In genomic region chr7:112182749-112183148, GRCh38 we compare ENCODE assay signal across 20 cellular contexts. TPM values are rescaled to one million over a fixed set of nuclear protein-coding genes. Genes with fewer than 3 reads are reported as not detected.
DNase-seq lines count a peak whose midpoint lies in the region; ATAC-seq and TF ChIP-seq lines count a peak whose summit lies in the region.
"Had no signal": no experiment of that assay in that cellular context is flagged by ENCODE, and none has a peak within 500 bp of the region (broad histone marks: within the 10 kb centered on the region; RNA-seq: fewer than 3 reads in every experiment).

No MANE protein-coding gene starts in this region.

- H3K27ac Mint-ChIP-seq in naive thymus-derived CD4-positive, alpha-beta T cell: no peak overlapping the region
- H3K27ac Mint-ChIP-seq: CD4-positive, alpha-beta T cell; stimulated activated memory B cell treated with anti-CD40 and anti-IgM and Interleukin-4, amounts not matched to agents 10 μg/mL and 1 μg/mL and 100 μg/mL, for 72 hours had no signal

- H3K18ac ChIP-seq in mesenchymal stem cell (ENCODE audit: low read depth in 1 of 2, low read length in 2 of 2): peak overlapping the region in 1 of 2 experiments; percentile 18

- no peaks in the 10 kb centered on the region for H3F3A ChIP-seq in SK-N-SH (replicated peaks; ENCODE audit: insufficient read depth)

- H2BK5ac ChIP-seq in mesenchymal stem cell (ENCODE audit: low read depth, low read length, poor library complexity, severe bottlenecking): no peak overlapping the region

- H3K79me2 ChIP-seq in SK-N-SH (ENCODE audit: insufficient read depth): no peaks in the 10 kb centered on the region

- ATAC-seq in SK-N-SH treated with all-trans-retinoic acid at 6 μM for 48 hours: no peak; the same call in 2 of the 3 replicates
- peak; percentile 76 to 82 (median 79) for ATAC-seq in heart left ventricle
- no peak for ATAC-seq in naive thymus-derived CD4-positive, alpha-beta T cell
- ATAC-seq in GM21825 (IDR thresholded peaks at IDR 0.05; ENCODE audit: unreplicated experiment): no peak
- ATAC-seq in HG02610 (IDR thresholded peaks at IDR 0.05; ENCODE audit: unreplicated experiment): no peak
- ATAC-seq: activated CD4-positive, CD25-positive, alpha-beta regulatory T cell treated with anti-CD3 and anti-CD28 coated beads, Interleukin-2, amount 50 U/mL, for 24 hours had no signal

- intact Hi-C loops in heart left ventricle (cut with DNase I): loop anchor here in 1 of 10 donors (2.0 kb wide), 1 partner anchor 20 kb away; no protein-coding TSS in a partner anchor
- intact Hi-C loops in thyroid gland (cut with DNase I): no loop called here
- intact Hi-C loops in naive thymus-derived CD4-positive, alpha-beta T cell (cut with micrococcal nuclease): no loop called here

- CTCF ChIA-PET in SK-N-SH (lab: Yijun Ruan, JAX): interaction anchor here (1.0 to 1.8 kb wide), 4 partner anchors 9 to 47 kb away, joined by 3 to 7 read pairs (median 4); no protein-coding TSS in a partner anchor
- CTCF ChIA-PET in naive thymus-derived CD4-positive, alpha-beta T cell (lab: Charles Lee): no interaction called here

- H3K36me3 ChIP-seq in SK-N-SH (replicated peaks in 1 of 2; ENCODE audit: control insufficient read depth in 1 of 2, insufficient read depth in 2 of 2, low read length in 1 of 2) (no peaks in the 10 kb centered on the region), heart left ventricle (no peaks in the 10 kb centered on the region), mesenchymal stem cell (ENCODE audit: control insufficient read depth in 1 of 2, insufficient read depth in 2 of 2, low read depth in 1 of 2, low read length in 2 of 2) (no peaks in the 10 kb centered on the region), thyroid gland (no peaks in the 10 kb centered on the region)
- H3K36me3 ChIP-seq in naive thymus-derived CD4-positive, alpha-beta T cell (ENCODE audit: control insufficient read depth in 2 of 3, insufficient read depth in 3 of 3, low read length in 3 of 3): no peaks in the 10 kb centered on the region
- H3K36me3 ChIP-seq: ascending aorta, upper lobe of left lung had no signal

- H3K9ac ChIP-seq in SK-N-SH (no peak overlapping the region), mesenchymal stem cell (ENCODE audit: low read length) (no peak overlapping the region)
- H3K9ac ChIP-seq: KMS-11 had no signal

- H3K9me3 Mint-ChIP-seq in naive thymus-derived CD4-positive, alpha-beta T cell: no peaks in the 10 kb centered on the region
- H3K9me3 Mint-ChIP-seq: CD4-positive, alpha-beta T cell; stimulated activated memory B cell treated with anti-CD40 and anti-IgM and Interleukin-4, amounts not matched to agents 10 μg/mL and 1 μg/mL and 100 μg/mL, for 72 hours had no signal

- no peaks in the 10 kb centered on the region for H3K9me3 ChIP-seq in SK-N-SH
- no peaks in the 10 kb centered on the region for H3K9me3 ChIP-seq in heart left ventricle
- H3K9me3 ChIP-seq in mesenchymal stem cell (ENCODE audit: control insufficient read depth, low read length): no peaks in the 10 kb centered on the region
- no peaks in the 10 kb centered on the region for H3K9me3 ChIP-seq in thyroid gland
- H3K9me3 ChIP-seq in naive thymus-derived CD4-positive, alpha-beta T cell (ENCODE audit: control insufficient read depth in 2 of 3, low read length in 3 of 3): no peaks in the 10 kb centered on the region
- H3K9me3 ChIP-seq: A549, ascending aorta, upper lobe of left lung had no signal

- no peak for TF ChIP-seq CTCF in SK-N-SH (IDR thresholded peaks at IDR 0.05)
- TF ChIP-seq CTCF in heart left ventricle (IDR thresholded peaks at IDR 0.05): no peak
- no peak for TF ChIP-seq CTCF in thyroid gland (IDR thresholded peaks at IDR 0.05)

- WGBS in SK-N-SH (ENCODE audit: low lambda C conversion rate): 71% methylated on average over 5 of the region's 5 CpGs
- WGBS in heart left ventricle, 4 donors: 44 to 52% (median 48%) methylated on average over 4 to 5 of the region's 5 CpGs
- WGBS in mesenchymal stem cell: 75% methylated on average over 5 of the region's 5 CpGs
- WGBS in thyroid gland, 2 donors: 63 to 75% methylated on average over 5 of the region's 5 CpGs

- H3K14ac ChIP-seq in mesenchymal stem cell (ENCODE audit: low read length in 2 of 2): no peak overlapping the region

- H2AFZ ChIP-seq in SK-N-SH (ENCODE audit: low read depth) (no peak overlapping the region), mesenchymal stem cell (ENCODE audit: low read depth, low read length) (no peak overlapping the region)

- no peak for TF ChIP-seq RAD21 in SK-N-SH (IDR thresholded peaks at IDR 0.05; ENCODE audit: low read length)

- H3K4me1 ChIP-seq in SK-N-SH (ENCODE audit: control insufficient read depth in 1 of 2, insufficient read depth in 2 of 2, low read depth in 1 of 2, low read length in 1 of 2) (peaks cover 0 to 21% of the 10 kb centered on the region in 2 experiments; a peak in 2 of 4 replicates), heart left ventricle (peaks cover 7 to 64% (median 48%) of the 10 kb centered on the region in 12 donors), mesenchymal stem cell (ENCODE audit: control insufficient read depth, insufficient read depth, low read depth, low read length) (peaks cover 9% of the 10 kb centered on the region), thyroid gland (peaks cover 0 to 4% of the 10 kb centered on the region in 2 donors)
- no peaks in the 10 kb centered on the region for H3K4me1 ChIP-seq in naive thymus-derived CD4-positive, alpha-beta T cell (ENCODE audit: control insufficient read depth in 2 of 2, insufficient read depth in 2 of 2, low read length in 2 of 2)

- DNase-seq in SK-N-SH (peak; percentile 46), heart left ventricle (peak; percentile 46 to 81 (median 72)), mesenchymal stem cell (no peak), thyroid gland (peak; percentile 12 to 26)
- DNase-seq in naive thymus-derived CD4-positive, alpha-beta T cell: no peak
- DNase-seq: activated CD8-positive, alpha-beta memory T cell treated with anti-CD3 and anti-CD28 coated beads, Interleukin-2, amount 50 U/mL, for 4 hours; activated gamma-delta T cell; CD4-positive, alpha-beta T cell; NCI-H1417 had no signal

- H3K79me1 ChIP-seq in mesenchymal stem cell (replicated peaks; ENCODE audit: low read length, poor library complexity, severe bottlenecking): peaks cover 22% of the 10 kb centered on the region

- H3K27me3 Mint-ChIP-seq in naive thymus-derived CD4-positive, alpha-beta T cell: peaks cover 6 to 20% (median 17%) of the 10 kb centered on the region in 5 donors
- H3K27me3 Mint-ChIP-seq: stimulated activated memory B cell treated with anti-CD40 and anti-IgM and Interleukin-4, amounts not matched to agents 10 μg/mL and 1 μg/mL and 100 μg/mL, for 72 hours had no signal

- no peak overlapping the region for H2BK15ac ChIP-seq in mesenchymal stem cell (ENCODE audit: low read depth, poor library complexity, severe bottlenecking)

- no peak overlapping the region for H3K27ac ChIP-seq in SK-N-SH (ENCODE audit: low read depth in 2 of 2, low read length in 1 of 2)
- peak overlapping the region in 6 of 12 donors; percentile 5 to 37 (median 14) for H3K27ac ChIP-seq in heart left ventricle
- H3K27ac ChIP-seq in mesenchymal stem cell (ENCODE audit: low read length, poor library complexity, severe bottlenecking): no peak overlapping the region
- H3K27ac ChIP-seq in thyroid gland: no peak overlapping the region
- no peak overlapping the region for H3K27ac ChIP-seq in naive thymus-derived CD4-positive, alpha-beta T cell (ENCODE audit: low read depth, low read length)
- H3K27ac ChIP-seq: A549, ascending aorta, coronary artery, HL-60, KMS-11 had no signal

- no peaks in the 10 kb centered on the region for H3K36me3 Mint-ChIP-seq in naive thymus-derived CD4-positive, alpha-beta T cell
- H3K36me3 Mint-ChIP-seq: stimulated activated memory B cell treated with anti-CD40 and anti-IgM and Interleukin-4, amounts not matched to agents 10 μg/mL and 1 μg/mL and 100 μg/mL, for 72 hours had no signal

- H3K4me3 ChIP-seq in SK-N-SH (ENCODE audit: low read depth in 2 of 2, low read length in 1 of 2) (no peak overlapping the region), heart left ventricle (no peak overlapping the region), mesenchymal stem cell (ENCODE audit: insufficient read depth in 1 of 2, low read depth in 1 of 2, low read length in 2 of 2) (no peak overlapping the region), thyroid gland (replicated peaks in 1 of 3) (no peak overlapping the region)
- H3K4me3 ChIP-seq in naive thymus-derived CD4-positive, alpha-beta T cell (ENCODE audit: low read length): no peak overlapping the region
- H3K4me3 ChIP-seq: A549, ascending aorta, coronary artery, upper lobe of left lung had no signal

- H3K4me1 Mint-ChIP-seq in naive thymus-derived CD4-positive, alpha-beta T cell: no peaks in the 10 kb centered on the region
- H3K4me1 Mint-ChIP-seq: stimulated activated memory B cell treated with anti-CD40 and anti-IgM and Interleukin-4, amounts not matched to agents 10 μg/mL and 1 μg/mL and 100 μg/mL, for 72 hours had no signal

- H2AK5ac ChIP-seq in mesenchymal stem cell (ENCODE audit: low read length, severe bottlenecking): no peak overlapping the region

- peak overlapping the region; percentile 4 for H4K91ac ChIP-seq in mesenchymal stem cell (ENCODE audit: low read length)

- no peaks in the 10 kb centered on the region for H3K27me3 ChIP-seq in SK-N-SH (ENCODE audit: insufficient read depth)
- no peaks in the 10 kb centered on the region for H3K27me3 ChIP-seq in heart left ventricle
- no peaks in the 10 kb centered on the region for H3K27me3 ChIP-seq in mesenchymal stem cell (ENCODE audit: control insufficient read depth in 1 of 2, insufficient read depth in 1 of 2, low read length in 2 of 2)
- H3K27me3 ChIP-seq in thyroid gland: no peaks in the 10 kb centered on the region
- peaks cover 0 to 4% of the 10 kb centered on the region in 2 donors for H3K27me3 ChIP-seq in naive thymus-derived CD4-positive, alpha-beta T cell (ENCODE audit: control insufficient read depth in 2 of 2, insufficient read depth in 2 of 2, low read length in 2 of 2)
- H3K27me3 ChIP-seq: ascending aorta, upper lobe of left lung had no signal

- TF ChIP-seq POLR2A in heart left ventricle (IDR thresholded peaks at IDR 0.05): no peak
- no peak for TF ChIP-seq POLR2A in thyroid gland (IDR thresholded peaks at IDR 0.05)

- no peak overlapping the region for H3K4me3 Mint-ChIP-seq in naive thymus-derived CD4-positive, alpha-beta T cell
- H3K4me3 Mint-ChIP-seq: CD4-positive, alpha-beta T cell; stimulated activated memory B cell treated with anti-CD40 and anti-IgM and Interleukin-4, amounts not matched to agents 10 μg/mL and 1 μg/mL and 100 μg/mL, for 72 hours had no signal

- no peaks in the 10 kb centered on the region for H3K9me2 ChIP-seq in SK-N-SH

- no peak overlapping the region for H2BK120ac ChIP-seq in mesenchymal stem cell (ENCODE audit: low read depth, low read length)

- no peak overlapping the region for H3K4ac ChIP-seq in mesenchymal stem cell (ENCODE audit: low read depth in 1 of 2, low read length in 2 of 2)

- POLR2A ChIA-PET in SK-N-SH (lab: Yijun Ruan, JAX): no interaction called here
- POLR2A ChIA-PET in naive thymus-derived CD4-positive, alpha-beta T cell (lab: Charles Lee): interaction anchor here (0.6 kb wide), 1 partner anchor 725 kb away, joined by 3 read pairs; no protein-coding TSS in a partner anchor

- H3K4me2 ChIP-seq in SK-N-SH (no peak overlapping the region), mesenchymal stem cell (ENCODE audit: low read length, poor library complexity, severe bottlenecking) (no peak overlapping the region)
- H3K4me2 ChIP-seq: A549, KMS-11 had no signal

- H3K23ac ChIP-seq in mesenchymal stem cell (ENCODE audit: low read length in 2 of 2): no peak overlapping the region

- no peak overlapping the region for H2BK12ac ChIP-seq in mesenchymal stem cell (ENCODE audit: low read length in 2 of 2)

- no peak for TF ChIP-seq EP300 in SK-N-SH (IDR thresholded peaks at IDR 0.05; ENCODE audit: borderline replicate concordance in 1 of 2, low read depth in 1 of 2, low read length in 1 of 2)

- H4K20me1 ChIP-seq in SK-N-SH (ENCODE audit: insufficient read depth): no peaks in the 10 kb centered on the region

- no peak overlapping the region for H4K8ac ChIP-seq in mesenchymal stem cell (ENCODE audit: low read length)

RNA-seq across cellular contexts. Expression of gene DOCK4, which starts 23.4 kb away (rescaled TPM):
- 8.5 and 8.9 TPM in 2 replicates for polyA plus RNA-seq in SK-N-SH (2012; rRNA removed)
- polyA plus RNA-seq in SK-N-SH (2012; cell fraction: cytosol; rRNA removed): 9.0 and 9.5 TPM in 2 replicates
- polyA plus RNA-seq in SK-N-SH (2012; cell fraction: nucleus; rRNA removed): 12.5 and 19.7 TPM in 2 replicates
- 10 to 100 TPM in 8 of 9 donors, 1 to 10 TPM in 1; 9.7 to 40.8 (median 17.0) TPM for total RNA-seq in heart left ventricle
- 1 to 10 TPM; 5.1 to 5.8 TPM for polyA plus RNA-seq in heart left ventricle
- polyA plus RNA-seq in mesenchymal stem cell (2013, experiment 1 of 2): 7.2 TPM
- polyA plus RNA-seq in mesenchymal stem cell (2013, experiment 2 of 2): 5.7 TPM
- total RNA-seq in thyroid gland: 10 to 100 TPM; 14.0 to 48.1 (median 30.9) TPM
- total RNA-seq in naive thymus-derived CD4-positive, alpha-beta T cell: 1 to 10 TPM in 4 of 5 experiments, under 1 TPM in 1; 0.19 to 3.1 (median 2.4) TPM
- polyA plus RNA-seq in naive thymus-derived CD4-positive, alpha-beta T cell: under 1 TPM in 1 of 2 donors, not detected in 1; 0.16 TPM

RNA-seq across cellular contexts. Expression of gene ZNF277, which starts 23.7 kb away (rescaled TPM):
- polyA plus RNA-seq in SK-N-SH (2012; rRNA removed) (11.5 and 12.9 TPM in 2 replicates), heart left ventricle (10 to 100 TPM; 10.6 to 12.2 TPM)
- 19.4 and 23.0 TPM in 2 replicates for polyA plus RNA-seq in SK-N-SH (2012; cell fraction: cytosol; rRNA removed)
- polyA plus RNA-seq in SK-N-SH (2012; cell fraction: nucleus; rRNA removed): 3.1 and 7.6 TPM in 2 replicates
- total RNA-seq in heart left ventricle (10 to 100 TPM; 10.3 to 26.5 (median 16.6) TPM), thyroid gland (10 to 100 TPM; 28.4 to 45.4 (median 36.5) TPM)
- polyA plus RNA-seq in mesenchymal stem cell (2013, experiment 1 of 2): 26.1 TPM
- polyA plus RNA-seq in mesenchymal stem cell (2013, experiment 2 of 2): 27.1 TPM
- 10 to 100 TPM; 19.5 to 38.8 (median 25.9) TPM for total RNA-seq in naive thymus-derived CD4-positive, alpha-beta T cell
- polyA plus RNA-seq in naive thymus-derived CD4-positive, alpha-beta T cell: 10 to 100 TPM; 25.0 to 28.0 TPM

Comparison
In these comparisons a context has a peak if more than half of its experiments do, and no peak if none do; other contexts are left out.
1. DNase-seq: peak in SK-N-SH (single experiment), heart left ventricle (5 of 5) and thyroid gland (2 of 2); none in mesenchymal stem cell (single experiment) and naive thymus-derived CD4-positive, alpha-beta T cell (0 of 9).
2. ATAC-seq: peak in heart left ventricle (4 of 4); none in SK-N-SH treated with all-trans-retinoic acid at 6 μM for 48 hours (single experiment), naive thymus-derived CD4-positive, alpha-beta T cell (single experiment), GM21825 (single experiment) and HG02610 (single experiment).